ENCODE assay signal across 8 cellular contexts in genomic region chr20:3472105-3472504, GRCh38. TPM values are rescaled to one million over a fixed set of nuclear protein-coding genes. Genes with fewer than 3 reads are reported as not detected.
A peak's percentile ranks its signal among the peaks of the same experiment; 100 is the strongest.
DNase-seq lines count a peak whose midpoint lies in the region; ATAC-seq and TF ChIP-seq lines count a peak whose summit lies in the region.

No MANE protein-coding gene starts in this region.

- no peak overlapping the region for H4K5ac ChIP-seq in IMR-90 (ENCODE audit: low read depth, low read length)

- DNase-seq in AG09309 (ENCODE audit: low read depth) (no peak), IMR-90 (no peak), DMS53 treated with DMSO at 0.1 percent for 48 hours (lab: John Stamatoyannopoulos, UW; ENCODE audit: unreplicated experiment) (no peak), NCI-H2196 treated with DMSO at 0.1 percent for 48 hours (lab: John Stamatoyannopoulos, UW; ENCODE audit: unreplicated experiment) (no peak)
- DNase-seq in central memory CD8-positive, alpha-beta T cell (ENCODE audit: low spot score in 2 of 2), result no peak
- DNase-seq in naive thymus-derived CD4-positive, alpha-beta T cell, result no peak
- DNase-seq in stimulated activated CD4-positive, alpha-beta T cell treated with anti-CD3 and anti-CD28 coated beads, Interleukin-4, amount 100 ng/mL, for 24 hours, result no peak

- intact Hi-C loops in IMR-90 (cut with micrococcal nuclease), result loop anchor here (10.0 kb wide), 1 partner anchor 257 kb away; no protein-coding TSS in a partner anchor
- intact Hi-C loops in naive thymus-derived CD4-positive, alpha-beta T cell (cut with micrococcal nuclease), result loop anchor here (2.0 to 10.0 kb wide), 3 partner anchors 51 to 267 kb away; partner anchors contain the start of genes DDRGK1 (in 1 of the 2) and ITPA (in 1 of the 2)

- no peaks in the 10 kb centered on the region for H3K27me3 Mint-ChIP-seq in central memory CD8-positive, alpha-beta T cell
- peaks cover 0 to 5% (median 0%) of the 10 kb centered on the region in 5 donors for H3K27me3 Mint-ChIP-seq in naive thymus-derived CD4-positive, alpha-beta T cell

- no peak overlapping the region for H2BK20ac ChIP-seq in IMR-90 (ENCODE audit: low read depth, low read length)

- H3K14ac ChIP-seq in IMR-90 (replicated peaks; ENCODE audit: low read depth, low read length), result no peak overlapping the region

- H3K18ac ChIP-seq in IMR-90 (ENCODE audit: low read depth, low read length), result no peak overlapping the region

- peaks cover 17 to 45% of the 10 kb centered on the region in 2 experiments for H3K79me1 ChIP-seq in IMR-90 (ENCODE audit: low read depth in 1 of 2, low read length in 2 of 2)

- dilution Hi-C loops in IMR-90 (cut with HindIII; ENCODE audit: low sequenced_read_pairs, unreplicated experiment), result no loop called here

- peak overlapping the region; percentile 81 for H3K4me3 Mint-ChIP-seq in central memory CD8-positive, alpha-beta T cell
- H3K4me3 Mint-ChIP-seq in naive thymus-derived CD4-positive, alpha-beta T cell, result peak overlapping the region; percentile 89 to 97 (median 96)

- H3K9me1 ChIP-seq in IMR-90 (ENCODE audit: insufficient read depth, low read length), result peaks cover 10% of the 10 kb centered on the region

- 0 out of 2 replicates have a peak, but pooled peaks cover 2% of the 10 kb centered on the region for H3K27me3 ChIP-seq in IMR-90 (ENCODE audit: control insufficient read depth, insufficient read depth, low read length)
- H3K27me3 ChIP-seq in naive thymus-derived CD4-positive, alpha-beta T cell (ENCODE audit: control insufficient read depth in 2 of 2, insufficient read depth in 2 of 2, low read length in 2 of 2), result no peaks in the 10 kb centered on the region

- peaks cover 5% of the 10 kb centered on the region for H3K4me1 ChIP-seq in IMR-90 (ENCODE audit: control insufficient read depth, insufficient read depth, low read length)
- peaks cover 21 to 26% of the 10 kb centered on the region in 2 donors for H3K4me1 ChIP-seq in naive thymus-derived CD4-positive, alpha-beta T cell (ENCODE audit: control insufficient read depth in 2 of 2, insufficient read depth in 2 of 2, low read length in 2 of 2)

- H3K27ac Mint-ChIP-seq in central memory CD8-positive, alpha-beta T cell (ENCODE audit: low read depth), result peak overlapping the region; percentile 73
- peak overlapping the region in 8 of 9 donors; percentile 76 to 96 (median 88) for H3K27ac Mint-ChIP-seq in naive thymus-derived CD4-positive, alpha-beta T cell

- peak overlapping the region; percentile 73 for H3K9ac ChIP-seq in IMR-90 (ENCODE audit: low read depth, low read length)

- no TSS peak for BruUV-seq in IMR-90 (replicated peaks; lab: Mats Ljungman, UMichigan)

- H3K4ac ChIP-seq in IMR-90 (ENCODE audit: low read depth, low read length), result no peak overlapping the region

- no peaks in the 10 kb centered on the region for H3K9me3 Mint-ChIP-seq in central memory CD8-positive, alpha-beta T cell
- H3K9me3 Mint-ChIP-seq in naive thymus-derived CD4-positive, alpha-beta T cell, result peaks cover 0 to 4% (median 0%) of the 10 kb centered on the region in 11 donors

- TF ChIP-seq POLR2A in IMR-90 (IDR thresholded peaks at IDR 0.05; ENCODE audit: low read depth, low read length), result no peak

- no CpG with 5 or more reads among the region's 3 CpGs for WGBS in IMR-90 (ENCODE audit: extremely low coverage in 2 of 2, insufficient read length in 1 of 2), 2 experiments

- no peak overlapping the region for H2BK120ac ChIP-seq in IMR-90 (ENCODE audit: low read depth, low read length)

- peak overlapping the region; percentile 98; the same call in 1 of the 2 replicates for H3K23ac ChIP-seq in IMR-90 (ENCODE audit: low read depth, low read length)

- no peak overlapping the region for H2AK5ac ChIP-seq in IMR-90 (ENCODE audit: low read depth, low read length)

- H3K27ac ChIP-seq in IMR-90 (ENCODE audit: insufficient read depth, low read length), result no peak overlapping the region
- H3K27ac ChIP-seq in naive thymus-derived CD4-positive, alpha-beta T cell (ENCODE audit: low read depth, low read length), result peak overlapping the region; percentile 79

- H2BK15ac ChIP-seq in IMR-90 (ENCODE audit: low read depth, low read length), result no peak overlapping the region

- CTCF ChIA-PET in IMR-90 (lab: Yijun Ruan, JAX), result no interaction called here
- CTCF ChIA-PET in naive thymus-derived CD4-positive, alpha-beta T cell (lab: Charles Lee), result no interaction called here

- H4K8ac ChIP-seq in IMR-90 (ENCODE audit: low read depth in 2 of 2, low read length in 2 of 2), result no peak overlapping the region

- H3K4me1 Mint-ChIP-seq in central memory CD8-positive, alpha-beta T cell, result peaks cover 29% of the 10 kb centered on the region
- peaks cover 26 to 43% (median 34%) of the 10 kb centered on the region in 7 donors for H3K4me1 Mint-ChIP-seq in naive thymus-derived CD4-positive, alpha-beta T cell

- TF ChIP-seq RAD21 in IMR-90 (IDR thresholded peaks at IDR 0.05; ENCODE audit: low read length), result no peak

- H3K56ac ChIP-seq in IMR-90 (ENCODE audit: extremely low read depth, insufficient read depth, low read length), result no peak overlapping the region

- no peak overlapping the region for H4K91ac ChIP-seq in IMR-90 (ENCODE audit: insufficient read depth, low read depth, low read length)

- peaks cover 32% of the 10 kb centered on the region for H4K20me1 ChIP-seq in IMR-90 (ENCODE audit: insufficient read depth, low read length)

- H3K4me3 ChIP-seq in AG09309 (ENCODE audit: control insufficient read depth, low read depth, low read length), result peak overlapping the region; percentile 55
- peak overlapping the region; percentile 90 for H3K4me3 ChIP-seq in IMR-90 (ENCODE audit: insufficient read depth, low read depth, low read length)
- peak overlapping the region; percentile 89 for H3K4me3 ChIP-seq in naive thymus-derived CD4-positive, alpha-beta T cell (ENCODE audit: low read length)

- no peak for TF ChIP-seq CTCF in AG09309 (IDR thresholded peaks at IDR 0.05; ENCODE audit: control insufficient read depth, insufficient read depth, low read depth, low read length, missing control alignments)
- TF ChIP-seq CTCF in IMR-90 (conservative IDR thresholded peaks at IDR 0.05; ENCODE audit: low read depth, low read length), result no peak

- H3K36me3 Mint-ChIP-seq in central memory CD8-positive, alpha-beta T cell (ENCODE audit: insufficient read depth), result peaks cover 12% of the 10 kb centered on the region
- H3K36me3 Mint-ChIP-seq in naive thymus-derived CD4-positive, alpha-beta T cell, result no peaks in the 10 kb centered on the region

- H3K4me2 ChIP-seq in IMR-90 (ENCODE audit: low read depth, low read length), result peak overlapping the region; percentile 96

- no peaks in the 10 kb centered on the region for H3K9me3 ChIP-seq in IMR-90 (ENCODE audit: control insufficient read depth, insufficient read depth, low read length)
- H3K9me3 ChIP-seq in naive thymus-derived CD4-positive, alpha-beta T cell (ENCODE audit: control insufficient read depth in 2 of 3, low read length in 3 of 3), result no peaks in the 10 kb centered on the region

- POLR2A ChIA-PET in IMR-90 (lab: Charles Lee; ENCODE audit: unreplicated experiment), result interaction anchor here (0.6 kb wide), 1 partner anchor 65 kb away, joined by 3 read pairs; the partner anchor contains the start of gene DNAAF9
- POLR2A ChIA-PET in naive thymus-derived CD4-positive, alpha-beta T cell (lab: Charles Lee), result interaction anchor here (0.6 to 1.7 kb wide), 3 partner anchors 20 to 631 kb away, joined by 3 to 5 read pairs (median 3); no protein-coding TSS in a partner anchor

- H3K36me3 ChIP-seq in IMR-90 (ENCODE audit: control insufficient read depth, insufficient read depth, low read length), result no peaks in the 10 kb centered on the region
- H3K36me3 ChIP-seq in naive thymus-derived CD4-positive, alpha-beta T cell (ENCODE audit: control insufficient read depth in 2 of 3, insufficient read depth in 3 of 3, low read length in 3 of 3), result no peaks in the 10 kb centered on the region

- no peak for ATAC-seq in IMR-90 (ENCODE audit: low read depth)
- ATAC-seq in central memory CD8-positive, alpha-beta T cell (replicated peaks; ENCODE audit: extremely low read depth, poor library complexity, severe bottlenecking), result no peak
- ATAC-seq in naive thymus-derived CD4-positive, alpha-beta T cell, result no peak
- ATAC-seq in HG02970 (IDR thresholded peaks at IDR 0.05; ENCODE audit: low FRiP score, unreplicated experiment), result no peak

- no peak overlapping the region for H2BK5ac ChIP-seq in IMR-90 (ENCODE audit: low read depth, low read length, poor library complexity, severe bottlenecking)

- H2AK9ac ChIP-seq in IMR-90 (replicated peaks; ENCODE audit: low read depth, low read length, poor library complexity), result no peak overlapping the region

- in situ Hi-C loops in IMR-90 (cut with MboI; ENCODE audit: low sequenced_read_pairs), result no loop called here

- no peak overlapping the region for H2AFZ ChIP-seq in IMR-90 (replicated peaks; ENCODE audit: low read length, poor library complexity)

TF ChIP-seq in IMR-90, 13 proteins besides CTCF, POLR2A, EP300 and RAD21:
- 0 out of 2 replicates have a peak, but pooled peaks have one; percentile 6 for TF ChIP-seq CEBPB (IDR thresholded peaks at IDR 0.05; ENCODE audit: low read depth, low read length)
- TF ChIP-seq MAFK (IDR thresholded peaks at IDR 0.05; ENCODE audit: low read depth, low read length), result no peak

RNA-seq across cellular contexts. Expression of gene ATRN, which starts 1.3 kb away (rescaled TPM):
- 42.5 and 46.2 TPM in 2 replicates for total RNA-seq in IMR-90 (2012; rRNA removed)
- 27.8 and 32.3 TPM in 2 replicates for polyA plus RNA-seq in IMR-90 (2012; rRNA removed)
- polyA plus RNA-seq in IMR-90 (2012; cell fraction: cytosol; rRNA removed), result 13.4 and 16.6 TPM in 2 replicates
- 9.3 and 25.4 TPM in 2 replicates for polyA plus RNA-seq in IMR-90 (2012; cell fraction: nucleus; rRNA removed; ENCODE audit: low replicate concordance)
- total RNA-seq in naive thymus-derived CD4-positive, alpha-beta T cell, result 10 to 100 TPM; 12.4 to 17.5 (median 13.0) TPM
- 1 to 10 TPM; 9.2 to 9.5 TPM for polyA plus RNA-seq in naive thymus-derived CD4-positive, alpha-beta T cell
